Comparison of ENCODE assay signal across 8 cellular contexts in genomic region chr17:28749516-28750177, GRCh38. TPM values are rescaled to one million over a fixed set of nuclear protein-coding genes. Genes with fewer than 3 reads are reported as not detected.
DNase-seq lines count a peak whose midpoint lies in the region; ATAC-seq and TF ChIP-seq lines count a peak whose summit lies in the region.

No MANE protein-coding gene starts in this region.

- H3K4me1 ChIP-seq in RWPE2 (ENCODE audit: insufficient read depth, poor library complexity, severe bottlenecking) = peaks cover 19% of the 10 kb centered on the region
- peaks cover 7 to 37% of the 10 kb centered on the region in 2 donors for H3K4me1 ChIP-seq in esophagus (ENCODE audit: control insufficient read depth in 2 of 2, insufficient read depth in 2 of 2, low read length in 1 of 2)
- H3K4me1 ChIP-seq in smooth muscle cell (ENCODE audit: low read depth) = peaks cover 12% of the 10 kb centered on the region

- DNase-seq in RWPE2 (ENCODE audit: low spot score) (no peak), smooth muscle cell (lab: John Stamatoyannopoulos, UW; ENCODE audit: unreplicated experiment) (no peak), retina (no peak), foreskin melanocyte (no peak)
- no peak for DNase-seq in stimulated activated naive CD4-positive, alpha-beta T cell treated with Interleukin-2 at 50 U/mL for 16 hours (lab: John Stamatoyannopoulos, UW)

- 51 to 56% methylated on average over 11 of the region's 11 CpGs for WGBS in esophagus, 2 donors
- 68% methylated on average over 11 of the region's 11 CpGs for WGBS in smooth muscle cell (ENCODE audit: low lambda C conversion rate)

- peaks cover 30% of the 10 kb centered on the region for H3K79me2 ChIP-seq in smooth muscle cell (ENCODE audit: low read depth)

- H3K9ac ChIP-seq in smooth muscle cell (ENCODE audit: low read depth) = no peak overlapping the region

- ATAC-seq in GM21381 (IDR thresholded peaks at IDR 0.05; ENCODE audit: unreplicated experiment) = peak; percentile 9
- no peak; the same call in 2 of the 3 replicates for ATAC-seq in RWPE2 (ENCODE audit: low read depth)
- no peak for ATAC-seq in HG02840 (IDR thresholded peaks at IDR 0.05; ENCODE audit: low FRiP score, unreplicated experiment)

- peak overlapping the region; percentile 95 for H3K27ac ChIP-seq in RWPE2 (ENCODE audit: poor library complexity, severe bottlenecking)
- H3K27ac ChIP-seq in esophagus (ENCODE audit: low read depth in 2 of 2, low read length in 1 of 2) = peak overlapping the region; percentile 8 to 59
- H3K27ac ChIP-seq in smooth muscle cell (ENCODE audit: low read depth) = peak overlapping the region; percentile 39

- no peaks in the 10 kb centered on the region for H3K9me3 ChIP-seq in RWPE2 (ENCODE audit: severe bottlenecking)
- H3K9me3 ChIP-seq in esophagus (ENCODE audit: control insufficient read depth in 2 of 2, insufficient read depth in 1 of 2, low read depth in 1 of 2, low read length in 1 of 2) = no peaks in the 10 kb centered on the region
- H3K9me3 ChIP-seq in smooth muscle cell (replicated peaks; ENCODE audit: low read depth) = no peaks in the 10 kb centered on the region

- H3K27me3 ChIP-seq in RWPE2 (ENCODE audit: insufficient read depth, poor library complexity, severe bottlenecking) (no peaks in the 10 kb centered on the region), esophagus (ENCODE audit: control insufficient read depth in 1 of 2, insufficient read depth in 2 of 2, low read length in 2 of 2) (no peaks in the 10 kb centered on the region), smooth muscle cell (ENCODE audit: low read depth) (no peaks in the 10 kb centered on the region)

- peaks cover 43% of the 10 kb centered on the region for H3F3A ChIP-seq in smooth muscle cell (ENCODE audit: low read depth)

- TF ChIP-seq CTCF in RWPE2 (IDR thresholded peaks at IDR 0.05; ENCODE audit: poor library complexity, severe bottlenecking) = no peak
- TF ChIP-seq CTCF in smooth muscle cell (IDR thresholded peaks at IDR 0.05; ENCODE audit: borderline replicate concordance, insufficient read depth, poor library complexity, severe bottlenecking) = no peak

- H2AFZ ChIP-seq in smooth muscle cell (ENCODE audit: low read depth) = no peak overlapping the region

- H3K4me3 ChIP-seq in RWPE2 (ENCODE audit: severe bottlenecking) (no peak overlapping the region), esophagus (ENCODE audit: low read depth in 1 of 2, low read length in 2 of 2) (no peak overlapping the region), smooth muscle cell (no peak overlapping the region)

- H3K36me3 ChIP-seq in RWPE2 (ENCODE audit: low read depth) = peaks cover 65% of the 10 kb centered on the region
- peaks cover 13 to 29% of the 10 kb centered on the region in 2 donors for H3K36me3 ChIP-seq in esophagus (ENCODE audit: control insufficient read depth in 2 of 2, insufficient read depth in 2 of 2, low read length in 1 of 2)
- no peaks in the 10 kb centered on the region for H3K36me3 ChIP-seq in smooth muscle cell (ENCODE audit: low read depth)

- peaks cover 83% of the 10 kb centered on the region for H4K20me1 ChIP-seq in smooth muscle cell (ENCODE audit: low read depth)

- H3K4me2 ChIP-seq in smooth muscle cell = no peak overlapping the region

RNA-seq across cellular contexts. Expression of gene TRAF4, which starts 5.8 kb away (rescaled TPM):
- polyA plus RNA-seq in esophagus (10 to 100 TPM; 30.0 to 34.6 TPM), smooth muscle cell (47.5 and 55.2 TPM in 2 replicates)
- total RNA-seq in smooth muscle cell = 82.1 and 97.0 TPM in 2 replicates

RNA-seq across cellular contexts. Expression of gene NEK8, which starts 21.1 kb away (rescaled TPM):
- 1 to 10 TPM; 2.6 to 5.3 TPM for polyA plus RNA-seq in esophagus
- total RNA-seq in smooth muscle cell = 1.2 and 2.8 TPM in 2 replicates
- polyA plus RNA-seq in smooth muscle cell = 4.6 TPM in 2 replicates

RNA-seq across cellular contexts. Expression of gene TLCD1, which starts 23.6 kb away (rescaled TPM):
- 10 to 100 TPM; 12.5 to 16.9 TPM for polyA plus RNA-seq in esophagus
- 14.7 and 21.9 TPM in 2 replicates for total RNA-seq in smooth muscle cell
- polyA plus RNA-seq in smooth muscle cell = 11.2 and 15.6 TPM in 2 replicates

RNA-seq across cellular contexts. Expression of gene RPL23A, which starts 29.9 kb away (rescaled TPM):
- polyA plus RNA-seq in esophagus (1,000 to 10,000 TPM in 1 of 2 donors, 100 to 1,000 TPM in 1; 745 to 1,436 TPM), smooth muscle cell (1,149 and 1,234 TPM in 2 replicates)
- total RNA-seq in smooth muscle cell = 626 and 629 TPM in 2 replicates

RNA-seq across cellular contexts. Expression of gene RAB34, which starts 32.0 kb away (rescaled TPM):
- 10 to 100 TPM; 31.5 to 42.2 TPM for polyA plus RNA-seq in esophagus
- total RNA-seq in smooth muscle cell = 141 and 208 TPM in 2 replicates
- polyA plus RNA-seq in smooth muscle cell = 256 and 289 TPM in 2 replicates

Comparison
In these comparisons a context has a peak if more than half of its experiments do, and no peak if none do; other contexts are left out.
1. H3K27ac ChIP-seq: peak in every context shown above with its lines; median percentile 95 in RWPE2; 39 in smooth muscle cell; 34 in esophagus.